ENCODE assay signal across 10 cellular contexts in genomic region chr17:30821751-30822723, GRCh38. TPM values are rescaled to one million over a fixed set of nuclear protein-coding genes. Genes with fewer than 3 reads are reported as not detected.
DNase-seq lines count a peak whose midpoint lies in the region; ATAC-seq and TF ChIP-seq lines count a peak whose summit lies in the region.
"Had no signal": no experiment of that assay in that cellular context is flagged by ENCODE, and none has a peak within 500 bp of the region (broad histone marks: within the 10 kb centered on the region; RNA-seq: fewer than 3 reads in every experiment).

No MANE protein-coding gene starts in this region.

- peak overlapping the region; percentile 93 to 100 (median 96) for H3K4me3 Mint-ChIP-seq in CD4-positive, alpha-beta memory T cell
- H3K4me3 Mint-ChIP-seq in activated T-helper 2 cell treated with anti-CD3 and anti-CD28 coated beads, Interferon-gamma antibody, Interleukin-2, Interleukin-4, amounts not matched to agents 10 μg/mL and 5 μg/mL and 100 μg/mL, durations not matched to agents 14 hours and 24 hours and 36 hours (ENCODE audit: low read depth): peak overlapping the region; percentile 80
- peak overlapping the region; percentile 92 to 100 (median 98) for H3K4me3 Mint-ChIP-seq in naive thymus-derived CD4-positive, alpha-beta T cell

- ATAC-seq in naive thymus-derived CD4-positive, alpha-beta T cell: no peak
- ATAC-seq in left ventricle myocardium superior: no peak

- H3K27ac ChIP-seq in CD4-positive, alpha-beta memory T cell (ENCODE audit: low read depth, low read length): peak overlapping the region; percentile 83
- H3K27ac ChIP-seq in HL-60 (replicated peaks): peak overlapping the region; percentile 82
- peak overlapping the region; percentile 91 for H3K27ac ChIP-seq in naive thymus-derived CD4-positive, alpha-beta T cell (ENCODE audit: low read depth, low read length)

- CTCF ChIA-PET in CD4-positive, alpha-beta memory T cell (lab: Charles Lee; ENCODE audit: partially characterized antibody): interaction anchor here (12.7 kb wide), 1 partner anchor 12 kb away, joined by 271 read pairs; no protein-coding TSS in a partner anchor
- CTCF ChIA-PET in naive thymus-derived CD4-positive, alpha-beta T cell (lab: Charles Lee): interaction anchor here (0.7 to 3.6 kb wide), 4 partner anchors 12 to 17 kb away, joined by 3 to 45 read pairs (median 3); no protein-coding TSS in a partner anchor

- no peaks in the 10 kb centered on the region for H3K36me3 ChIP-seq in CD4-positive, alpha-beta memory T cell (ENCODE audit: insufficient read depth, low read length)
- peaks cover 0 to 16% (median 0%) of the 10 kb centered on the region in 3 experiments for H3K36me3 ChIP-seq in naive thymus-derived CD4-positive, alpha-beta T cell (ENCODE audit: control insufficient read depth in 2 of 3, insufficient read depth in 3 of 3, low read length in 3 of 3)

- peak overlapping the region; percentile 90 to 97 (median 94) for H3K27ac Mint-ChIP-seq in CD4-positive, alpha-beta memory T cell
- H3K27ac Mint-ChIP-seq in activated T-helper 2 cell treated with anti-CD3 and anti-CD28 coated beads, Interferon-gamma antibody, Interleukin-2, Interleukin-4, amounts not matched to agents 10 μg/mL and 5 μg/mL and 100 μg/mL, durations not matched to agents 14 hours and 24 hours and 36 hours: peak overlapping the region; percentile 81
- H3K27ac Mint-ChIP-seq in naive thymus-derived CD4-positive, alpha-beta T cell: peak overlapping the region; percentile 86 to 99 (median 90)

- peak overlapping the region; percentile 10 to 90 for H3K4me3 ChIP-seq in CD4-positive, alpha-beta memory T cell (ENCODE audit: low read length in 2 of 2)
- H3K4me3 ChIP-seq in HL-60 (replicated peaks; ENCODE audit: insufficient read depth, low read length): peak overlapping the region; percentile 65
- peak overlapping the region; percentile 62 for H3K4me3 ChIP-seq in naive thymus-derived CD4-positive, alpha-beta T cell (ENCODE audit: low read length)

- H3K9me3 Mint-ChIP-seq in CD4-positive, alpha-beta memory T cell: peaks cover 0 to 2% (median 0%) of the 10 kb centered on the region in 8 donors
- no peaks in the 10 kb centered on the region for H3K9me3 Mint-ChIP-seq in activated T-helper 2 cell treated with anti-CD3 and anti-CD28 coated beads, Interferon-gamma antibody, Interleukin-2, Interleukin-4, amounts not matched to agents 10 μg/mL and 5 μg/mL and 100 μg/mL, durations not matched to agents 14 hours and 24 hours and 36 hours
- H3K9me3 Mint-ChIP-seq in naive thymus-derived CD4-positive, alpha-beta T cell: no peaks in the 10 kb centered on the region

- peaks cover 5 to 28% of the 10 kb centered on the region in 2 donors for H3K36me3 Mint-ChIP-seq in CD4-positive, alpha-beta memory T cell
- peaks cover 23% of the 10 kb centered on the region for H3K36me3 Mint-ChIP-seq in activated T-helper 2 cell treated with anti-CD3 and anti-CD28 coated beads, Interferon-gamma antibody, Interleukin-2, Interleukin-4, amounts not matched to agents 10 μg/mL and 5 μg/mL and 100 μg/mL, durations not matched to agents 14 hours and 24 hours and 36 hours (ENCODE audit: low read depth)
- H3K36me3 Mint-ChIP-seq in naive thymus-derived CD4-positive, alpha-beta T cell: peaks cover 6 to 22% (median 14%) of the 10 kb centered on the region in 5 donors

- POLR2A ChIA-PET in CD4-positive, alpha-beta memory T cell (lab: Charles Lee; ENCODE audit: partially characterized antibody): interaction anchor here (1.0 to 11.3 kb wide), 3 partner anchors 9 to 36 kb away, joined by 5 to 317 read pairs (median 6); partner anchors contain the start of gene ATAD5
- POLR2A ChIA-PET in naive thymus-derived CD4-positive, alpha-beta T cell (lab: Charles Lee): interaction anchor here (1.2 to 11.4 kb wide), 4 partner anchors 10 to 26 kb away, joined by 3 to 305 read pairs (median 10); partner anchors contain the start of gene ATAD5

- H3K4me1 Mint-ChIP-seq in CD4-positive, alpha-beta memory T cell: peaks cover 35 to 66% (median 47%) of the 10 kb centered on the region in 4 donors
- H3K4me1 Mint-ChIP-seq in activated T-helper 2 cell treated with anti-CD3 and anti-CD28 coated beads, Interferon-gamma antibody, Interleukin-2, Interleukin-4, amounts not matched to agents 10 μg/mL and 5 μg/mL and 100 μg/mL, durations not matched to agents 14 hours and 24 hours and 36 hours (ENCODE audit: low read depth): peaks cover 46% of the 10 kb centered on the region
- peaks cover 34 to 65% (median 53%) of the 10 kb centered on the region in 7 donors for H3K4me1 Mint-ChIP-seq in naive thymus-derived CD4-positive, alpha-beta T cell

- DNase-seq in CD4-positive, alpha-beta memory T cell: no peak
- DNase-seq in HL-60 (ENCODE audit: low read depth in 1 of 2, low spot score in 1 of 2): no peak
- no peak for DNase-seq in activated T-helper 2 cell treated with anti-CD3 and anti-CD28 coated beads, Interferon-gamma antibody, Interleukin-2, Interleukin-4, amounts not matched to agents 10 μg/mL and 5 μg/mL and 100 μg/mL, durations not matched to agents 14 hours and 24 hours and 36 hours (ENCODE audit: low spot score)
- peak in 2 of 9 donors; percentile 29 to 38 for DNase-seq in naive thymus-derived CD4-positive, alpha-beta T cell
- no peak for DNase-seq in amniotic stem cell (lab: John Stamatoyannopoulos, UW)
- no peak for DNase-seq in left ventricle myocardium superior
- no peak for DNase-seq in DMS79 (lab: John Stamatoyannopoulos, UW)
- no peak for DNase-seq in stimulated activated CD4-positive, alpha-beta T cell treated with anti-CD3 and anti-CD28 coated beads, Interleukin-1b, Interleukin-23, amount 100 ng/mL, for 48 hours
- DNase-seq: MG63; stimulated activated CD4-positive, alpha-beta T cell treated with anti-CD3 and anti-CD28 coated beads, Interleukin-4, amount 100 ng/mL, for 4 hours had no signal

- H3K27me3 Mint-ChIP-seq in CD4-positive, alpha-beta memory T cell: no peaks in the 10 kb centered on the region
- H3K27me3 Mint-ChIP-seq in activated T-helper 2 cell treated with anti-CD3 and anti-CD28 coated beads, Interferon-gamma antibody, Interleukin-2, Interleukin-4, amounts not matched to agents 10 μg/mL and 5 μg/mL and 100 μg/mL, durations not matched to agents 14 hours and 24 hours and 36 hours (ENCODE audit: low read depth): no peaks in the 10 kb centered on the region
- H3K27me3 Mint-ChIP-seq in naive thymus-derived CD4-positive, alpha-beta T cell: no peaks in the 10 kb centered on the region

- peaks cover 69% of the 10 kb centered on the region for H3K4me1 ChIP-seq in CD4-positive, alpha-beta memory T cell (ENCODE audit: insufficient read depth, low read length)
- H3K4me1 ChIP-seq in naive thymus-derived CD4-positive, alpha-beta T cell (ENCODE audit: control insufficient read depth in 2 of 2, insufficient read depth in 2 of 2, low read length in 2 of 2): peaks cover 33 to 46% of the 10 kb centered on the region in 2 donors

- TF ChIP-seq CTCF in HL-60 (IDR thresholded peaks at IDR 0.05; ENCODE audit: insufficient read depth, low read length): no peak

- H3K9me3 ChIP-seq in CD4-positive, alpha-beta memory T cell (ENCODE audit: control insufficient read depth in 1 of 2, low read length in 2 of 2): no peaks in the 10 kb centered on the region
- H3K9me3 ChIP-seq in naive thymus-derived CD4-positive, alpha-beta T cell (ENCODE audit: control insufficient read depth in 2 of 3, low read length in 3 of 3): no peaks in the 10 kb centered on the region
- H3K9me3 ChIP-seq: MG63 had no signal

- no peaks in the 10 kb centered on the region for H3K27me3 ChIP-seq in CD4-positive, alpha-beta memory T cell (ENCODE audit: insufficient read depth, low read length)
- H3K27me3 ChIP-seq in HL-60 (ENCODE audit: insufficient read depth, poor library complexity, severe bottlenecking): no peaks in the 10 kb centered on the region
- no peaks in the 10 kb centered on the region for H3K27me3 ChIP-seq in naive thymus-derived CD4-positive, alpha-beta T cell (ENCODE audit: control insufficient read depth in 2 of 2, insufficient read depth in 2 of 2, low read length in 2 of 2)
- H3K27me3 ChIP-seq: MG63 had no signal

- intact Hi-C loops in CD4-positive, alpha-beta memory T cell (cut with micrococcal nuclease): loop anchor here (5.0 kb wide), 3 partner anchors 35 to 495 kb away; no protein-coding TSS in a partner anchor
- intact Hi-C loops in activated T-helper 2 cell treated with anti-CD3 and anti-CD28 coated beads, Interferon-gamma antibody, Interleukin-2, Interleukin-4, amounts not matched to agents 10 μg/mL and 5 μg/mL and 100 μg/mL, durations not matched to agents 14 hours and 24 hours and 36 hours (cut with micrococcal nuclease): loop anchor here (5.0 to 10.0 kb wide), 3 partner anchors 35 to 490 kb away; partner anchors contain the start of genes EVI2B and GOSR1
- intact Hi-C loops in naive thymus-derived CD4-positive, alpha-beta T cell (cut with micrococcal nuclease): loop anchor here (5.0 to 10.0 kb wide), 10 partner anchors 35 to 707 kb away; partner anchors contain the start of genes NSRP1 (in 2 of the 2), CPD (in 1 of the 2), EVI2B (in 1 of the 2) and TEFM (in 1 of the 2)
- intact Hi-C loops in left ventricle myocardium superior (cut with micrococcal nuclease): no loop called here

RNA-seq across cellular contexts. Expression of gene CRLF3, which starts 2.5 kb away (rescaled TPM):
- total RNA-seq in CD4-positive, alpha-beta memory T cell: 10 to 100 TPM; 92.7 to 95.0 TPM
- polyA plus RNA-seq in CD4-positive, alpha-beta memory T cell: 100 to 1,000 TPM; 121 to 123 TPM
- 42.0 and 46.5 TPM in 2 replicates for total RNA-seq in activated T-helper 2 cell treated with anti-CD3 and anti-CD28 coated beads, Interferon-gamma antibody, Interleukin-2, Interleukin-4, amounts not matched to agents 10 μg/mL and 5 μg/mL and 100 μg/mL, durations not matched to agents 14 hours and 24 hours and 36 hours
- total RNA-seq in naive thymus-derived CD4-positive, alpha-beta T cell: 100 to 1,000 TPM in 2 of 5 experiments, 10 to 100 TPM in 3; 65.5 to 142 (median 86.7) TPM
- 100 to 1,000 TPM; 200 to 220 TPM for polyA plus RNA-seq in naive thymus-derived CD4-positive, alpha-beta T cell
- 6.1 TPM for total RNA-seq in left ventricle myocardium superior

RNA-seq across cellular contexts. Expression of gene ATAD5, which starts 9.7 kb away (rescaled TPM):
- 1 to 10 TPM; 4.2 to 4.5 TPM for total RNA-seq in CD4-positive, alpha-beta memory T cell
- 1 to 10 TPM in 1 of 2 donors, under 1 TPM in 1; 0.15 to 2.2 TPM for polyA plus RNA-seq in CD4-positive, alpha-beta memory T cell
- total RNA-seq in activated T-helper 2 cell treated with anti-CD3 and anti-CD28 coated beads, Interferon-gamma antibody, Interleukin-2, Interleukin-4, amounts not matched to agents 10 μg/mL and 5 μg/mL and 100 μg/mL, durations not matched to agents 14 hours and 24 hours and 36 hours: 24.6 and 26.8 TPM in 2 replicates
- total RNA-seq in naive thymus-derived CD4-positive, alpha-beta T cell: 10 to 100 TPM in 1 of 5 experiments, 1 to 10 TPM in 4; 3.5 to 22.1 (median 5.0) TPM
- polyA plus RNA-seq in naive thymus-derived CD4-positive, alpha-beta T cell: 1 to 10 TPM; 1.3 to 1.5 TPM
- total RNA-seq in left ventricle myocardium superior: 0.50 TPM
